ENCODE assay signal across 17 cellular contexts in the genomic region with DNA sequence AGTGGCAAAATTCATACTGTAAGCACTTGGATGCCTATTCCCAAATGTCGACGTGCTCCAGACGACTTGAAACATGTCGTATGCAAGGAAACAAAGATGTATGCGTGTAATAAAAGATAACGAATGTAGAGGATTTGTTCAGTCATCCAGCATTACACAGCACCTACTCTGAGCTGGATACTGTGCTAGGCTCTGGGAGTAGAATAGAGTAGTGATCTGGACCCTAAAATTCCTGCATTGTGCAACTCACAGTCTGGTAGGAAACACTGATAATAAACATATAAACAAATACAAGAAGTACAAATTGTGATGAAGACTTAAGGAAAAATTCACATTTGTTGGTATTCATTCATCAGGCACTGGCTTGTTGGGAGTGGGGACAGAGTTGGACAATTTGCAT. TPM values are rescaled to one million over a fixed set of nuclear protein-coding genes. Genes with fewer than 3 reads are reported as not detected.
"Had no signal": no experiment of that assay in that cellular context is flagged by ENCODE, and none has a peak within 500 bp of the region (broad histone marks: within the 10 kb centered on the region; RNA-seq: fewer than 3 reads in every experiment).

No MANE protein-coding gene starts in this region.

- H3K27ac Mint-ChIP-seq: activated T-cell treated with anti-CD3 and anti-CD28 coated beads, Interleukin-2, amount 50 U/mL, for 72 hours; natural killer cell treated with Interleukin-12 subunit alpha and Interleukin-12 subunit beta and Interleukin-15 and Interleukin-18, amount 100 ng/mL, for 72 hours had no signal

- H3K9me3 Mint-ChIP-seq: effector memory CD8-positive, alpha-beta T cell; natural killer cell treated with Interleukin-12 subunit alpha and Interleukin-12 subunit beta and Interleukin-15 and Interleukin-18, amount 100 ng/mL, for 72 hours; stimulated activated naive CD8-positive, alpha-beta T cell treated with anti-CD3 and anti-CD28 coated beads, Interleukin-15, amount 100 ng/mL, for 72 hours had no signal

- H3K36me3 Mint-ChIP-seq: activated naive CD8-positive, alpha-beta T cell; natural killer cell treated with Interleukin-12 subunit alpha and Interleukin-12 subunit beta and Interleukin-15 and Interleukin-18, amount 100 ng/mL, for 72 hours had no signal

- H3K4me3 Mint-ChIP-seq: activated naive CD8-positive, alpha-beta T cell; activated T-cell treated with anti-CD3 and anti-CD28 coated beads, Interleukin-2, amount 50 U/mL, for 72 hours; effector memory CD8-positive, alpha-beta T cell; natural killer cell treated with Interleukin-12 subunit alpha and Interleukin-12 subunit beta and Interleukin-15 and Interleukin-18, amount 100 ng/mL, for 72 hours; stimulated activated naive CD8-positive, alpha-beta T cell treated with anti-CD3 and anti-CD28 coated beads, Interleukin-15, amount 100 ng/mL, for 72 hours had no signal

- DNase-seq: activated CD4-positive, alpha-beta T cell treated with anti-CD3 and anti-CD28 coated beads, Interleukin-2, amount 50 U/mL, for 4 hours; activated gamma-delta T cell; activated T-cell treated with anti-CD3 and anti-CD28 coated beads, Interleukin-2, amount 50 U/mL, for 72 hours; dermis blood vessel endothelial cell; effector memory CD8-positive, alpha-beta T cell; foreskin keratinocyte; occipital lobe; stimulated activated naive CD8-positive, alpha-beta T cell treated with anti-CD3 and anti-CD28 coated beads, Interleukin-15, amount 100 ng/mL, for 72 hours; WERI-Rb-1 had no signal

- H3K27ac ChIP-seq: cardiac muscle cell, epithelial cell of prostate, foreskin keratinocyte, suprapubic skin, upper lobe of left lung, WERI-Rb-1 had no signal

- H3K4me1 ChIP-seq: foreskin keratinocyte had no signal

- H3K4me3 ChIP-seq: suprapubic skin, upper lobe of left lung had no signal

- H3K9me3 ChIP-seq: suprapubic skin had no signal

- ATAC-seq: activated T-cell treated with anti-CD3 and anti-CD28 coated beads, Interleukin-2, amount 50 U/mL, for 72 hours; effector memory CD8-positive, alpha-beta T cell; foreskin keratinocyte; natural killer cell treated with Interleukin-12 subunit alpha and Interleukin-12 subunit beta and Interleukin-15 and Interleukin-18, amount 100 ng/mL, for 72 hours; stimulated activated naive CD8-positive, alpha-beta T cell treated with anti-CD3 and anti-CD28 coated beads, Interleukin-15, amount 100 ng/mL, for 72 hours had no signal

- H3K36me3 ChIP-seq: cardiac muscle cell, suprapubic skin, upper lobe of left lung, WERI-Rb-1 had no signal

RNA-seq across cellular contexts. Expression of gene TBX20, which starts 5.7 kb away (rescaled TPM):
- total RNA-seq: activated CD8-positive, alpha-beta memory T cell treated with anti-CD3 and anti-CD28 coated beads for 36 hours; dermis blood vessel endothelial cell; foreskin keratinocyte; lower leg skin; natural killer cell treated with Interleukin-12 subunit alpha and Interleukin-12 subunit beta and Interleukin-15 and Interleukin-18, amount 100 ng/mL, for 72 hours; occipital lobe; suprapubic skin had no signal
- polyA plus RNA-seq: foreskin keratinocyte had no signal
